Comparison of ENCODE assay signal across 26 cellular contexts in the genomic region with DNA sequence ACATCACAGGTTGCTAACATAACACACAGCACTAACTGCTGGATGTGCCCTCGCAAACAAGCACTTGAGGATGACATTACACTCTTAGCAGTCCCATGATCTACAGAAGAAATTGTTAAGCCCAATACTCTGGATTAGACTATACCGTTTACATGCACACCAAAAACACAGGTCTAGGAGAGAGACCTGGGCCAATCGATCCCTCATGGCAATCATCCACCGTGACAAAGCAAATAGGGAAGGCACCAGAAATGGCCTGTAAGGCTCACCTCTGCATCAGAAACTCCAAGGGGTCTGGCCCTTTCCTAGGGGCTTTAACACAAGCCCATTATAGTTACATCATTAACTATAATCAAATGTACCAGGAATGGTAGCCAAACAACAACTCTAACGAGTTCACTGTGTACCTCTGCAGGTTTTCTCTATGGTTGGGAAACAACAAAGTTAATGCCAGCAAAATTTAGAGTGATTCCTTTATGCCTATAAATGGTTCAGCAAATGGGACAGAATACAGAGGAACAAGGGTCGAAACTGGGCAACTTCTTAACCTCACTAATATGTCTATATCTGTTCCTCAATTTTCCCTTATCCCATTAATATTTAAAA. TPM values are rescaled to one million over a fixed set of nuclear protein-coding genes. Genes with fewer than 3 reads are reported as not detected.
A peak's percentile ranks its signal among the peaks of the same experiment; 100 is the strongest.
DNase-seq lines count a peak whose midpoint lies in the region; ATAC-seq, FAIRE-seq and TF ChIP-seq lines count a peak whose summit lies in the region.
"Had no signal": no experiment of that assay in that cellular context is flagged by ENCODE, and none has a peak within 500 bp of the region (broad histone marks: within the 10 kb centered on the region; RNA-seq: fewer than 3 reads in every experiment).

No MANE protein-coding gene starts in this region.

- no peak for ATAC-seq in HepG2
- ATAC-seq in memory B cell (ENCODE audit: low read depth), result no peak
- no peak for ATAC-seq in stimulated activated memory B cell treated with anti-CD40 and anti-IgM and Interleukin-4, amounts not matched to agents 10 μg/mL and 1 μg/mL and 100 μg/mL, for 72 hours
- no peak for ATAC-seq in HG03378 (IDR thresholded peaks at IDR 0.05; ENCODE audit: unreplicated experiment)
- ATAC-seq: CD8-positive, alpha-beta T cell had no signal

- DNase-seq in HepG2 (ENCODE audit: low spot score), result no peak
- DNase-seq in OCI-LY7 (ENCODE audit: low spot score), result no peak
- no peak for DNase-seq in memory B cell (ENCODE audit: low spot score in 2 of 2)
- DNase-seq in activated T-cell treated with anti-CD3 and anti-CD28 coated beads for 4 hours, result no peak
- DNase-seq in DMS79 (lab: John Stamatoyannopoulos, UW), result no peak
- DNase-seq: CD8-positive, alpha-beta T cell; DMS 273 treated with DMSO at 0.1 percent for 48 hours; DMS79 treated with DMSO at 0.1 percent for 48 hours; GM23248; H9; IMR-90; NCI-H1048; NCI-H1417; NCI-H1694; NCI-H2081; NCI-H446 treated with DMSO at 0.1 percent for 48 hours; NCI-H526; NCI-H82; NK-92 treated with Interleukin-12 subunit alpha and Interleukin-12 subunit beta, amount 100 ng/mL, for 24 hours; RPMI8226; SHP77 had no signal

- H3K9ac ChIP-seq in liver (ENCODE audit: low read depth in 1 of 2, low read length in 2 of 2) (peak overlapping the region in 1 of 2 donors; percentile 3), HepG2 (ENCODE audit: insufficient read depth, low read depth, low read length) (no peak overlapping the region)
- H3K9ac ChIP-seq: GM23248, KMS-11 had no signal

- H2AFZ ChIP-seq in HepG2 (ENCODE audit: low read length) (no peak overlapping the region), OCI-LY7 (ENCODE audit: low read length) (peak overlapping the region; percentile 10; the same call in 1 of the 2 replicates)
- H2AFZ ChIP-seq: GM23248 had no signal

- H3K4me1 Mint-ChIP-seq in memory B cell, result peaks cover 49% of the 10 kb centered on the region
- H3K4me1 Mint-ChIP-seq in stimulated activated memory B cell treated with anti-CD40 and anti-IgM and Interleukin-4, amounts not matched to agents 10 μg/mL and 1 μg/mL and 100 μg/mL, for 72 hours, result peaks cover 41% of the 10 kb centered on the region

- CTCF ChIA-PET in HepG2 (lab: Yijun Ruan, JAX; ENCODE audit: low intra/inter-chr PET ratio, low total read pairs) (no interaction called here), OCI-LY7 (lab: Charles Lee; ENCODE audit: unreplicated experiment) (no interaction called here)

- no TSS peak for BruUV-seq in HepG2 (replicated peaks; lab: Mats Ljungman, UMichigan)
- no TSS peak for BruUV-seq in OCI-LY7 (replicated peaks; lab: Mats Ljungman, UMichigan)

- TF ChIP-seq RAD21 in liver (IDR thresholded peaks at IDR 0.05) (no peak), HepG2 (CRISPR knock-in tag; IDR thresholded peaks at IDR 0.05) (no peak)

- no peak for TF ChIP-seq POLR2A in HepG2 (IDR thresholded peaks at IDR 0.05; ENCODE audit: insufficient read depth in 1 of 2, low read depth in 2 of 2, low read length in 2 of 2)

- H3K4me1 ChIP-seq in liver (ENCODE audit: control insufficient read depth in 4 of 4, insufficient read depth in 4 of 4, low read length in 3 of 4) (peaks cover 0 to 28% (median 14%) of the 10 kb centered on the region in 4 donors), HepG2 (ENCODE audit: insufficient read depth, low read length) (peaks cover 14% of the 10 kb centered on the region; the same call in 1 of the 2 replicates), OCI-LY7 (ENCODE audit: insufficient read depth, low read length, poor library complexity, severe bottlenecking) (peaks cover 53% of the 10 kb centered on the region)

- POLR2A ChIA-PET in HepG2 (lab: Yijun Ruan, JAX), result no interaction called here
- POLR2A ChIA-PET in OCI-LY7 (lab: Charles Lee), result interaction anchor here (0.6 to 5.0 kb wide), 4 partner anchors 10 to 44 kb away, joined by 3 to 50 read pairs (median 4); no protein-coding TSS in a partner anchor

- peaks cover 5% of the 10 kb centered on the region for H3K36me3 Mint-ChIP-seq in memory B cell
- peaks cover 10% of the 10 kb centered on the region for H3K36me3 Mint-ChIP-seq in stimulated activated memory B cell treated with anti-CD40 and anti-IgM and Interleukin-4, amounts not matched to agents 10 μg/mL and 1 μg/mL and 100 μg/mL, for 72 hours

- no peaks in the 10 kb centered on the region for H3K79me2 ChIP-seq in HepG2 (ENCODE audit: insufficient read depth, low read length)
- peaks cover 24% of the 10 kb centered on the region; the same call in 1 of the 2 replicates for H3K79me2 ChIP-seq in OCI-LY7 (ENCODE audit: insufficient read depth, low read depth, low read length)

- 50% methylated on average over 6 of the region's 6 CpGs for WGBS in liver
- 12% methylated on average over 6 of the region's 6 CpGs for WGBS in HepG2 (ENCODE audit: low lambda C conversion rate)

- no peaks in the 10 kb centered on the region for H3K9me3 Mint-ChIP-seq in memory B cell
- H3K9me3 Mint-ChIP-seq in stimulated activated memory B cell treated with anti-CD40 and anti-IgM and Interleukin-4, amounts not matched to agents 10 μg/mL and 1 μg/mL and 100 μg/mL, for 72 hours, result peaks cover under 1% of the 10 kb centered on the region
- H3K9me3 Mint-ChIP-seq: CD8-positive, alpha-beta T cell had no signal

- intact Hi-C loops in HepG2 (cut with micrococcal nuclease; ENCODE audit: unreplicated experiment) (no loop called here), OCI-LY7 (cut with micrococcal nuclease; ENCODE audit: unreplicated experiment) (no loop called here)

- FAIRE-seq in HepG2 (lab: Jason Lieb, UNC), result no peak

- H3K27me3 Mint-ChIP-seq in memory B cell, result no peaks in the 10 kb centered on the region
- no peaks in the 10 kb centered on the region for H3K27me3 Mint-ChIP-seq in stimulated activated memory B cell treated with anti-CD40 and anti-IgM and Interleukin-4, amounts not matched to agents 10 μg/mL and 1 μg/mL and 100 μg/mL, for 72 hours

- no peak overlapping the region for H3K4me3 ChIP-seq in liver (ENCODE audit: low read depth in 1 of 3, low read length in 3 of 3)
- no peak overlapping the region for H3K4me3 ChIP-seq in HepG2 (replicated peaks in 1 of 3; ENCODE audit: insufficient read depth in 1 of 3, low read depth in 2 of 3, low read length in 3 of 3)
- H3K4me3 ChIP-seq in OCI-LY7 (ENCODE audit: low read depth, low read length, poor library complexity, severe bottlenecking), result no peak overlapping the region
- H3K4me3 ChIP-seq: GM23248 had no signal

- no peak overlapping the region for H3K4me2 ChIP-seq in HepG2 (ENCODE audit: low read depth, low read length)
- 0 out of 2 replicates have a peak overlapping the region, but pooled peaks have one; percentile 92 for H3K4me2 ChIP-seq in OCI-LY7 (ENCODE audit: low read length)
- H3K4me2 ChIP-seq: KMS-11 had no signal

- no peak for TF ChIP-seq EP300 in HepG2 (IDR thresholded peaks at IDR 0.05; ENCODE audit: low read depth in 2 of 2, low read length in 2 of 2)
- no peak for TF ChIP-seq EP300 in HepG2 (CRISPR knock-in tag; IDR thresholded peaks at IDR 0.05; ENCODE audit: borderline replicate concordance)

- no peaks in the 10 kb centered on the region for H3K9me2 ChIP-seq in OCI-LY7 (ENCODE audit: insufficient read depth, low read length)

- in situ Hi-C loops in HepG2 (cut with HindIII; ENCODE audit: extremely low pct_ligation_motif_present, low pct_unique_long_range_greater_than_20kb), result no loop called here

- no peaks in the 10 kb centered on the region for H3K36me3 ChIP-seq in liver (ENCODE audit: control insufficient read depth in 4 of 4, insufficient read depth in 3 of 4, low read depth in 1 of 4, low read length in 3 of 4)
- no peaks in the 10 kb centered on the region for H3K36me3 ChIP-seq in HepG2 (replicated peaks in 1 of 2; ENCODE audit: control insufficient read depth in 1 of 2, insufficient read depth in 2 of 2, low read length in 2 of 2)
- H3K36me3 ChIP-seq in OCI-LY7 (ENCODE audit: insufficient read depth, low read length), result peaks cover 6% of the 10 kb centered on the region

- no peak overlapping the region for H3K27ac Mint-ChIP-seq in memory B cell
- peak overlapping the region; percentile 77 for H3K27ac Mint-ChIP-seq in stimulated activated memory B cell treated with anti-CD40 and anti-IgM and Interleukin-4, amounts not matched to agents 10 μg/mL and 1 μg/mL and 100 μg/mL, for 72 hours
- H3K27ac Mint-ChIP-seq: CD8-positive, alpha-beta T cell had no signal

- peaks cover 0 to 3% (median 1%) of the 10 kb centered on the region in 4 donors for H3K9me3 ChIP-seq in liver (ENCODE audit: control insufficient read depth in 4 of 4, low read length in 3 of 4)
- H3K9me3 ChIP-seq in HepG2 (ENCODE audit: low read length), result peaks cover 4% of the 10 kb centered on the region; the same call in 1 of the 2 replicates
- peaks cover 5% of the 10 kb centered on the region; the same call in 1 of the 2 replicates for H3K9me3 ChIP-seq in OCI-LY7 (ENCODE audit: low read length)

- H3K4me3 Mint-ChIP-seq in memory B cell, result peak overlapping the region; percentile 85
- no peak overlapping the region for H3K4me3 Mint-ChIP-seq in stimulated activated memory B cell treated with anti-CD40 and anti-IgM and Interleukin-4, amounts not matched to agents 10 μg/mL and 1 μg/mL and 100 μg/mL, for 72 hours
- H3K4me3 Mint-ChIP-seq: CD8-positive, alpha-beta T cell; H9 had no signal

- TF ChIP-seq CTCF in liver (IDR thresholded peaks at IDR 0.05; ENCODE audit: low read depth, low read length, missing input control) (no peak), HepG2 (CRISPR knock-in tag; IDR thresholded peaks at IDR 0.05) (no peak), OCI-LY7 (conservative IDR thresholded peaks at IDR 0.05; ENCODE audit: low read length) (no peak)

- H3K27ac ChIP-seq in liver (ENCODE audit: low read depth in 1 of 2, low read length in 2 of 2) (peak overlapping the region; percentile 17 to 46), HepG2 (ENCODE audit: extremely low read length, insufficient read depth, low read length) (no peak overlapping the region), OCI-LY7 (ENCODE audit: low read depth, low read length, poor library complexity, severe bottlenecking) (no peak overlapping the region)
- H3K27ac ChIP-seq: C4-2B, GM23248, KMS-11 had no signal

- H4K20me1 ChIP-seq in HepG2 (ENCODE audit: insufficient read depth, low read length) (no peaks in the 10 kb centered on the region), OCI-LY7 (ENCODE audit: insufficient read depth, low read length) (no peaks in the 10 kb centered on the region)

- H3K27me3 ChIP-seq in liver (ENCODE audit: control insufficient read depth in 4 of 4, insufficient read depth in 4 of 4, low read length in 3 of 4), result no peaks in the 10 kb centered on the region
- no peaks in the 10 kb centered on the region for H3K27me3 ChIP-seq in HepG2 (ENCODE audit: control insufficient read depth in 1 of 2, insufficient read depth in 2 of 2, low read length in 2 of 2)

RNA-seq across cellular contexts. Expression of a gene that starts 18.5 kb away (rescaled TPM):
- 10 to 100 TPM; 12.4 to 40.0 TPM for total RNA-seq in liver
- polyA plus RNA-seq in liver, result 1 to 10 TPM; 2.9 to 8.1 TPM
- total RNA-seq in HepG2 (2016; rRNA removed; fragmentation: Illumina TruSeq; extraction: Trizol), result 0.13 and 0.67 TPM in 2 replicates
- total RNA-seq in HepG2 (2016; cell fraction: cytosol; rRNA removed; fragmentation: Illumina TruSeq; extraction: Trizol; ENCODE audit: low read depth), result 0.26 TPM in 1 of 2 replicates, not detected in the other
- 0.11 and 0.52 TPM in 2 replicates for total RNA-seq in HepG2 (2016; cell fraction: insoluble cytoplasmic fraction; rRNA removed; fragmentation: Illumina TruSeq; extraction: Trizol)
- 0.14 and 0.34 TPM in 2 replicates for total RNA-seq in HepG2 (2016; cell fraction: membrane; rRNA removed; fragmentation: Illumina TruSeq; extraction: Trizol)
- 0.19 and 1.2 TPM in 2 replicates for total RNA-seq in HepG2 (2016; cell fraction: nucleus; rRNA removed; fragmentation: Illumina TruSeq; extraction: Trizol)
- 0.32 and 0.33 TPM in 2 replicates for polyA plus RNA-seq in HepG2 (2011; rRNA removed)
- 0.11 and 0.22 TPM in 2 replicates for polyA plus RNA-seq in HepG2 (2011; cell fraction: cytosol; rRNA removed)
- 0.78 and 1.3 TPM in 2 replicates for polyA plus RNA-seq in HepG2 (2011; cell fraction: nucleus; rRNA removed)
- 0.68 and 1.0 TPM in 2 replicates for polyA plus RNA-seq in HepG2 (2012)
- polyA plus RNA-seq in HepG2 (2016; cell fraction: cytosol; fragmentation: Illumina TruSeq; extraction: Trizol; ENCODE audit: low read depth), result not detected in 2 replicates
- polyA plus RNA-seq in HepG2 (2016; cell fraction: insoluble cytoplasmic fraction; fragmentation: Illumina TruSeq; extraction: Trizol; ENCODE audit: low read depth), result 0.15 and 0.17 TPM in 2 replicates
- polyA plus RNA-seq in HepG2 (2016; cell fraction: membrane; fragmentation: Illumina TruSeq; extraction: Trizol; ENCODE audit: low read depth), result not detected in 2 replicates
- polyA plus RNA-seq in HepG2 (2016; cell fraction: nucleus; fragmentation: Illumina TruSeq; extraction: Trizol; ENCODE audit: insufficient read depth, low read depth), result 0.15 and 0.17 TPM in 2 replicates
- polyA minus RNA-seq in HepG2 (2011; rRNA and poly(A)+ RNA removed; ENCODE audit: low replicate concordance), result 0.28 and 10.7 TPM in 2 replicates
- 0.26 and 0.79 TPM in 2 replicates for polyA minus RNA-seq in HepG2 (2011; cell fraction: cytosol; rRNA and poly(A)+ RNA removed)
- polyA minus RNA-seq in HepG2 (2011; cell fraction: nucleus; rRNA and poly(A)+ RNA removed), result 1.6 and 3.0 TPM in 2 replicates
- 29.1 and 34.9 TPM in 2 replicates for total RNA-seq in OCI-LY7 (2014; rRNA removed; shearing (Covaris generic))
- total RNA-seq in OCI-LY7 (2022), result 57.1 and 66.3 TPM in 2 replicates

Comparison
In these comparisons a context has a peak if more than half of its experiments do, and no peak if none do; other contexts are left out.
1. H3K27ac ChIP-seq: peak in liver (2 of 2); none in HepG2 (single experiment) and OCI-LY7 (single experiment).
2. RNA of a gene that starts 18.5 kb away (total RNA-seq): 29.1 to 66.3 TPM in OCI-LY7 and 12.4 to 40.0 TPM in liver; 0.11 to 1.2 TPM in HepG2; every median in the first group is over 4 times any median in the second.